ENCODE assay signal across 10 cellular contexts in the genomic region with DNA sequence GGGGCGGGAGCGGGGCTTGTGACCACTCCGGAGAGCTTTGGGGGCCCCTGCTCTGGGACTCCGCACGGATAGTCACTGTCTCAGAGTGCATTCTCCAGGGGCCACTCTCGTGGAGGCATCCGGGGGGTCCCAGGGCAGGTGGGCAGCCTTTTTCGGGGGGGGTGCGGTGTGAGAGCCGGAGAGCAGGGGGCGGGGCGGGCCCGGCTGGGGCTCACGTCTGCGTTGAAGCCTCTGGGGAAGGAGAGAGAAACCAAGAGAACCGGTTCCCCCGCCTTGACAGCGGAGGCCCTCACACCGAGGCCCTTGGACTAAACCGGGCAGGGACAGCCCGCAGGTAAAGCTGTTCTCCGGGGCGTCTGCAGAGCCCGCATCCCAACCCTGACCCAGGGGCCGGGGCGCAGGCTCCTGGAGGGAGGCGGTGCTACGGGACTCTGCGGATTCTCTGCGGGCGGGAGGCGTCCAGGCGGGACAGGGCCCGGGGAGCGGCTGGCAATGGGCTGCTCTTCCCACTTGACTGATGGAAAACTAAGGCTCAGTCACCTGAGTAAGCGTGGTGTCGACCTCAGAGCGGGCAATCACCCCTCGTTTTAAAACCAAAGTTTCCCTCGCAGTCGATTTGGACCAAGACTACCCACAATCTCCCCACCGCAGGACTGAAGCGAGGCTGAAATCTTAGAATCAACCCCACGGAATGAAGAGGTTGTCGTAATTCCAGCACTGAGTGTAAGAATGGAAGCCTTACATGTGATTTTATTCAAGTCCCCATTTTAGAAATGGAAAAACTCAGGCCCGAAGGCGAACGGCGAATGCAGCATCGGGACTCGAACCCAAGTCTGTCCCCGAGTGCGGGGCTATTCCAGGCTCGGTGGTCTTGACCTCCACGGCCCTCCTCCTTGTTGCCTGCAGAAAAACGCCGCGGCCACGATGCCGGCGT. TPM values are rescaled to one million over a fixed set of nuclear protein-coding genes. Genes with fewer than 3 reads are reported as not detected.
DNase-seq lines count a peak whose midpoint lies in the region; FAIRE-seq and TF ChIP-seq lines count a peak whose summit lies in the region.
"Had no signal": no experiment of that assay in that cellular context is flagged by ENCODE, and none has a peak within 500 bp of the region (broad histone marks: within the 10 kb centered on the region; RNA-seq: fewer than 3 reads in every experiment).

No MANE protein-coding gene starts in this region.

- H3K27ac Mint-ChIP-seq in activated CD4-positive, alpha-beta T cell treated with anti-CD3 and anti-CD28 coated beads, Interleukin-2, amount 10 ng/mL, durations not matched to agents 24 days and 14 days = no peak overlapping the region

- H3K36me3 ChIP-seq in iPS DF 6.9 (ENCODE audit: control insufficient read depth, insufficient read depth, low read length) (no peaks in the 10 kb centered on the region), stomach (no peaks in the 10 kb centered on the region), prostate gland (no peaks in the 10 kb centered on the region), kidney (ENCODE audit: control insufficient read depth in 1 of 2, insufficient read depth in 2 of 2, low read length in 2 of 2) (no peaks in the 10 kb centered on the region)
- H3K36me3 ChIP-seq: SJSA1 had no signal

- no peak for FAIRE-seq in kidney (lab: Jason Lieb, UNC)

- H3K4me1 Mint-ChIP-seq in activated CD4-positive, alpha-beta T cell treated with anti-CD3 and anti-CD28 coated beads, Interleukin-2, amount 10 ng/mL, durations not matched to agents 24 days and 14 days = peaks cover 21% of the 10 kb centered on the region

- H3K9me3 ChIP-seq in iPS DF 6.9 (ENCODE audit: control insufficient read depth, insufficient read depth, low read length) (no peaks in the 10 kb centered on the region; the same call in 1 of the 2 replicates), stomach (no peaks in the 10 kb centered on the region), prostate gland (no peaks in the 10 kb centered on the region), kidney (ENCODE audit: control insufficient read depth in 1 of 2, low read length in 2 of 2) (no peaks in the 10 kb centered on the region)
- H3K9me3 ChIP-seq: body of pancreas had no signal

- peaks cover 4% of the 10 kb centered on the region; the same call in 1 of the 2 replicates for H3K4me1 ChIP-seq in iPS DF 6.9 (ENCODE audit: control insufficient read depth, insufficient read depth, low read length)
- peaks cover 48 to 55% (median 54%) of the 10 kb centered on the region in 4 donors for H3K4me1 ChIP-seq in stomach
- peaks cover 17% of the 10 kb centered on the region for H3K4me1 ChIP-seq in prostate gland (replicated peaks)
- H3K4me1 ChIP-seq in kidney (ENCODE audit: control insufficient read depth in 1 of 2, insufficient read depth in 1 of 2, low read depth in 1 of 2, low read length in 2 of 2) = peaks cover 4 to 20% of the 10 kb centered on the region in 2 donors

- no peak for TF ChIP-seq EP300 in stomach (IDR thresholded peaks at IDR 0.05)

- H3K9me3 Mint-ChIP-seq in activated CD4-positive, alpha-beta T cell treated with anti-CD3 and anti-CD28 coated beads, Interleukin-2, amount 10 ng/mL, durations not matched to agents 24 days and 14 days = no peaks in the 10 kb centered on the region

- peaks cover 53% of the 10 kb centered on the region for H3K27me3 Mint-ChIP-seq in activated CD4-positive, alpha-beta T cell treated with anti-CD3 and anti-CD28 coated beads, Interleukin-2, amount 10 ng/mL, durations not matched to agents 24 days and 14 days

- H3K36me3 Mint-ChIP-seq in activated CD4-positive, alpha-beta T cell treated with anti-CD3 and anti-CD28 coated beads, Interleukin-2, amount 10 ng/mL, durations not matched to agents 24 days and 14 days (ENCODE audit: low read depth) = no peaks in the 10 kb centered on the region

- no peak overlapping the region for H3K27ac ChIP-seq in iPS DF 6.9 (ENCODE audit: low read length)
- H3K27ac ChIP-seq in stomach = no peak overlapping the region
- no peak overlapping the region for H3K27ac ChIP-seq in prostate gland
- H3K27ac ChIP-seq in kidney (ENCODE audit: low read depth in 2 of 2, low read length in 2 of 2) = no peak overlapping the region
- H3K27ac ChIP-seq: body of pancreas, SJSA1 had no signal

- TF ChIP-seq CTCF in stomach (IDR thresholded peaks at IDR 0.05) (no peak), prostate gland (IDR thresholded peaks at IDR 0.05) (no peak), kidney (IDR thresholded peaks at IDR 0.05; ENCODE audit: borderline replicate concordance, extremely low read depth, insufficient read depth) (no peak)

- no peak for TF ChIP-seq POLR2A in stomach (IDR thresholded peaks at IDR 0.05)
- no peak for TF ChIP-seq POLR2A in prostate gland (IDR thresholded peaks at IDR 0.05)

- no CpG with 5 or more reads among the region's 61 CpGs for WGBS in iPS DF 6.9 (ENCODE audit: insufficient coverage, insufficient read length)
- 8 to 13% (median 9%) methylated on average over 54 to 61 of the region's 61 CpGs for WGBS in stomach, 5 donors
- 10% methylated on average over 47 of the region's 61 CpGs for WGBS in prostate gland

- H3K4me3 Mint-ChIP-seq in activated CD4-positive, alpha-beta T cell treated with anti-CD3 and anti-CD28 coated beads, Interleukin-2, amount 10 ng/mL, durations not matched to agents 24 days and 14 days = peak overlapping the region; percentile 63

- no peak overlapping the region for H3K9ac ChIP-seq in kidney (ENCODE audit: low read length in 2 of 2)

- H3K27me3 ChIP-seq in iPS DF 6.9 (ENCODE audit: control insufficient read depth, insufficient read depth, low read length) = peaks cover 56% of the 10 kb centered on the region
- peaks cover 17 to 77% (median 62%) of the 10 kb centered on the region in 3 donors for H3K27me3 ChIP-seq in stomach
- H3K27me3 ChIP-seq in prostate gland (replicated peaks; ENCODE audit: insufficient read depth) = peaks cover 4% of the 10 kb centered on the region

- H3K4me3 ChIP-seq in iPS DF 6.9 (ENCODE audit: low read length) (peak overlapping the region; percentile 3; the same call in 1 of the 2 replicates), stomach (peak overlapping the region; percentile 36 to 46 (median 40)), prostate gland (peak overlapping the region in 1 of 2 donors; percentile 4), kidney (ENCODE audit: low read length in 2 of 2) (no peak overlapping the region)
- H3K4me3 ChIP-seq: body of pancreas, SJSA1 had no signal

- intact Hi-C loops in activated CD4-positive, alpha-beta T cell treated with anti-CD3 and anti-CD28 coated beads, Interleukin-2, amount 10 ng/mL, durations not matched to agents 24 days and 14 days (cut with micrococcal nuclease) = no loop called here
- intact Hi-C loops in stomach (cut with DNase I; ENCODE audit: low total_unique reads) (no loop called here), prostate gland (cut with DNase I) (no loop called here), kidney (cut with DNase I) (no loop called here)

- peak; percentile 73 for DNase-seq in activated CD4-positive, alpha-beta T cell treated with anti-CD3 and anti-CD28 coated beads, Interleukin-2, amount 10 ng/mL, durations not matched to agents 24 days and 14 days
- no peak for DNase-seq in activated CD4-positive, alpha-beta T cell treated with anti-CD3 and anti-CD28 coated beads, Interleukin-2, amount 50 U/mL, for 1 hour
- peak; percentile 23 to 40 for DNase-seq in activated CD4-positive, alpha-beta T cell treated with anti-CD3 and anti-CD28 coated beads, Interleukin-2, amount 50 U/mL, for 48 hours
- DNase-seq in iPS DF 6.9 (ENCODE audit: low read depth, low spot score) = no peak
- peak; percentile 45 for DNase-seq in stomach
- no peak for DNase-seq in prostate gland (ENCODE audit: low spot score)
- DNase-seq in kidney = no peak
- DNase-seq in activated CD4-positive, CD25-positive, alpha-beta regulatory T cell (lab: John Stamatoyannopoulos, UW) = no peak

RNA-seq across cellular contexts. Expression of a gene that starts 49.6 kb away (rescaled TPM):
- total RNA-seq in activated CD4-positive, alpha-beta T cell treated with anti-CD3 and anti-CD28 coated beads, Interleukin-2, amount 10 ng/mL, durations not matched to agents 24 days and 14 days = 75.8 and 77.5 TPM in 2 replicates
- total RNA-seq in stomach (10 to 100 TPM in 4 of 5 donors, 1 to 10 TPM in 1; 1.2 to 73.2 (median 30.7) TPM), prostate gland (10 to 100 TPM; 51.0 to 57.4 TPM), kidney (48.6 TPM)
- polyA plus RNA-seq in stomach (10 to 100 TPM; 46.3 to 61.7 (median 47.7) TPM), kidney (ENCODE audit: insufficient read depth, low read depth, low replicate concordance) (90.9 TPM)

Comparison
In these comparisons a context has a peak if more than half of its experiments do, and no peak if none do; other contexts are left out.
1. DNase-seq: peak in activated CD4-positive, alpha-beta T cell treated with anti-CD3 and anti-CD28 coated beads, Interleukin-2, amount 10 ng/mL, durations not matched to agents 24 days and 14 days (single experiment), activated CD4-positive, alpha-beta T cell treated with anti-CD3 and anti-CD28 coated beads, Interleukin-2, amount 50 U/mL, for 48 hours (2 of 2) and stomach (single experiment); none in activated CD4-positive, alpha-beta T cell treated with anti-CD3 and anti-CD28 coated beads, Interleukin-2, amount 50 U/mL, for 1 hour (single experiment), iPS DF 6.9 (single experiment), prostate gland (single experiment), kidney (single experiment) and activated CD4-positive, CD25-positive, alpha-beta regulatory T cell (0 of 4).
2. H3K4me3 ChIP-seq: peak in iPS DF 6.9 (single experiment) and stomach (4 of 4); none in kidney (0 of 2).